In the genomic region with DNA sequence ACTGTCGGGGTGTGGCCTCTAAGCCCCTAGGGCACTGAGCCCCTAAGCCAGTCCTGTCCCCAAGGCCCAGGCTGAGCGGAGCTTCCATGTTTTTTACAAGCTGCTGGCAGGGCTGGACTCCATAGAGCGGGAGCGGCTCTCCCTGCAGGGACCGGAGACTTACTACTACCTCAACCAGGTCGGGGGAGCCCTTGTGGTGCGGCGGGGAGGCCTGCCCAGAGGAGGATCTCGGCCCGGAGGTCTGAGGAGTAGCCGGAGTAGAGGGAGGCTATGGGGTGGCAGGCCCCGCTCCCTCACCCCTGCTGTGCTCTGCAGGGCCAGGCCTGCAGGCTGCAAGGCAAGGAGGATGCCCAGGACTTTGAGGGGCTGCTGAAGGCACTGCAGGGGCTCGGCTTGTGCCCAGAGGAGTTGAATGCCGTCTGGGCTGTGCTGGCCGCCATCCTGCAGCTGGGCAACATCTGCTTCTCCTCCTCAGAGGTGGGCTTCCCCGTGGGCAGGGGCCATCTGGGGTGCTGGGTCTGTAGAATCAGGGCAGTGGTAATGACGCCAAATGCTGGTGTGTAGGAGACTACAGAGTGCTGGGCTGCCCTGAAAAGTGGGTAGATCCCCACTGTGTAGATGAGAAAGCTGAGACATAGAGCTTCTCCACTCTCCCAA, we compare ENCODE assay signal across 21 cellular contexts. TPM values are rescaled to one million over a fixed set of nuclear protein-coding genes. Genes with fewer than 3 reads are reported as not detected.
DNase-seq lines count a peak whose midpoint lies in the region; ATAC-seq, FAIRE-seq and TF ChIP-seq lines count a peak whose summit lies in the region.
"Had no signal": no experiment of that assay in that cellular context is flagged by ENCODE, and none has a peak within 500 bp of the region (broad histone marks: within the 10 kb centered on the region; RNA-seq: fewer than 3 reads in every experiment).

No MANE protein-coding gene starts in this region.

- no peak overlapping the region for H4K91ac ChIP-seq in H1 (replicated peaks; ENCODE audit: insufficient read length, low read length)

- no peak overlapping the region for H3K56ac ChIP-seq in H1 (replicated peaks; ENCODE audit: insufficient read length, low read depth, low read length)

- H3K18ac ChIP-seq in H1 (ENCODE audit: extremely low read depth, low read length), result no peak overlapping the region

- WGBS in H1 (ENCODE audit: extremely low coverage in 1 of 2, insufficient coverage in 1 of 2, insufficient read length in 1 of 2, insufficient replicate concordance in 2 of 2, low coverage in 1 of 2, low lambda C conversion rate in 2 of 2, missing lambda C conversion rate in 1 of 2), 2 experiments, result 85% methylated on average over 14 of the region's 17 CpGs; no CpG with 5 or more reads in 1 of the 2 experiments

- H2BK120ac ChIP-seq in H1 (replicated peaks; ENCODE audit: low read depth, low read length), result no peak overlapping the region

- FAIRE-seq in H1 (lab: Jason Lieb, UNC), result no peak

- H3K23ac ChIP-seq in H1 (ENCODE audit: insufficient read length), result no peak overlapping the region

- H3K27ac ChIP-seq in HEK293 (ENCODE audit: extremely low read depth, low read depth, low read length) (no peak overlapping the region), H1 (ENCODE audit: low read depth, low read length) (no peak overlapping the region), osteoblast (ENCODE audit: low read depth, low read length) (no peak overlapping the region)
- H3K27ac ChIP-seq: SJSA1 had no signal

- CTCF ChIA-PET in HEK293 (lab: Yijun Ruan, JAX) (interaction anchor here (1.0 to 5.1 kb wide), 4 partner anchors 9 to 158 kb away, joined by 3 to 58 read pairs (median 10); partner anchors contain the start of gene SMIM5), H1 (lab: Charles Lee; ENCODE audit: partially characterized antibody) (interaction anchor here (1.2 to 59.2 kb wide), 7 partner anchors 10 to 70 kb away, joined by 3 to 2200 read pairs (median 8); partner anchors contain the start of genes RECQL5, SAP30BP and SMIM5)

- H3K4me3 ChIP-seq in GM06990 (replicated peaks; ENCODE audit: low read depth, low read length), result no peak overlapping the region
- H3K4me3 ChIP-seq in HEK293 (ENCODE audit: low read depth, low read length), result no peak overlapping the region
- no peak overlapping the region for H3K4me3 ChIP-seq in H1 (ENCODE audit: extremely low read depth in 1 of 4, insufficient read depth in 2 of 4, low read depth in 3 of 4, low read length in 4 of 4)
- no peak overlapping the region for H3K4me3 ChIP-seq in osteoblast (ENCODE audit: insufficient read depth, low read length)
- H3K4me3 ChIP-seq: SJSA1 had no signal

- H3K27me3 ChIP-seq in GM06990 (replicated peaks; ENCODE audit: control insufficient read depth, insufficient read depth, low read length) (peaks cover under 1% of the 10 kb centered on the region), H1 (replicated peaks in 1 of 4; ENCODE audit: control insufficient read depth in 3 of 4, extremely low read depth in 1 of 4, insufficient read depth in 3 of 4, low read length in 3 of 4) (peaks cover 0 to 13% (median 5%) of the 10 kb centered on the region in 4 experiments; a peak in 4 of 7 replicates), osteoblast (ENCODE audit: insufficient read depth, low read length) (peaks cover 40% of the 10 kb centered on the region)
- H3K27me3 ChIP-seq: BE2C had no signal

- no peak overlapping the region for H3K4ac ChIP-seq in H1 (replicated peaks; ENCODE audit: insufficient read length, low read depth, low read length)

- no peak overlapping the region for H4K8ac ChIP-seq in H1 (ENCODE audit: extremely low read depth, insufficient read depth, low read length)

- no peak overlapping the region for H4K5ac ChIP-seq in H1 (ENCODE audit: insufficient read length, low read depth, low read length)

- no peak overlapping the region for H2BK20ac ChIP-seq in H1 (ENCODE audit: low read length)

- POLR2A ChIA-PET in HEK293 (lab: Yijun Ruan, JAX), result no interaction called here
- POLR2A ChIA-PET in H1 (lab: Charles Lee; ENCODE audit: partially characterized antibody), result no interaction called here

- H3K79me1 ChIP-seq in H1 (ENCODE audit: low read depth, low read length), result no peaks in the 10 kb centered on the region

- peaks cover 0 to 2% of the 10 kb centered on the region in 2 experiments for H4K20me1 ChIP-seq in H1 (replicated peaks in 1 of 2; ENCODE audit: control insufficient read depth in 1 of 2, insufficient read depth in 2 of 2, low read length in 2 of 2)
- H4K20me1 ChIP-seq in osteoblast (ENCODE audit: insufficient read depth, low read length), result no peaks in the 10 kb centered on the region

- H3K4me2 ChIP-seq in H1 (ENCODE audit: insufficient read depth in 1 of 2, low read depth in 2 of 2, low read length in 2 of 2), result no peak overlapping the region
- H3K4me2 ChIP-seq in osteoblast (ENCODE audit: insufficient read depth, low read length), result no peak overlapping the region

- no peak for TF ChIP-seq RAD21 in H1 (IDR thresholded peaks at IDR 0.05 in 1 of 2, conservative IDR thresholded peaks at IDR 0.05 in 1 of 2; ENCODE audit: low read depth in 2 of 2, low read length in 2 of 2)

- peaks cover 14% of the 10 kb centered on the region; the same call in 1 of the 2 replicates for H3K23me2 ChIP-seq in H1 (ENCODE audit: low read depth, low read length)

- H2AFZ ChIP-seq in H1 (ENCODE audit: low read length) (no peak overlapping the region), osteoblast (ENCODE audit: low read length) (no peak overlapping the region)

- DNase-seq in GM06990 (ENCODE audit: extremely low read depth, insufficient read length) (peak; percentile 9), H1 (ENCODE audit: low read depth in 1 of 2, low spot score in 2 of 2) (no peak), osteoblast (ENCODE audit: insufficient read length, low spot score, missing footprints) (peak; percentile 58), H4 (ENCODE audit: low spot score) (no peak), T-helper 1 cell (no peak)
- DNase-seq: BE2C; CD4-positive, CD25-positive, alpha-beta regulatory T cell; DMS79; KG1; NCI-H1092 treated with DMSO at 0.1 percent for 48 hours; NCI-H1436 treated with DMSO at 0.1 percent for 48 hours; NCI-H1930; NCI-H2227 treated with DMSO at 0.1 percent for 48 hours; NCI-H510A treated with DMSO at 0.1 percent for 48 hours; NCI-H748 treated with DMSO at 0.1 percent for 48 hours had no signal

- ATAC-seq in HG03045 (IDR thresholded peaks at IDR 0.05; ENCODE audit: unreplicated experiment) (no peak), HG03097 (IDR thresholded peaks at IDR 0.05; ENCODE audit: low FRiP score, unreplicated experiment) (no peak)
- ATAC-seq: HCT116 had no signal

- TF ChIP-seq CTCF in GM06990 (IDR thresholded peaks at IDR 0.05; ENCODE audit: insufficient read depth, low read length, poor library complexity, severe bottlenecking) (no peak), HEK293 (tag by site-specific recombination; IDR thresholded peaks at IDR 0.05) (no peak), H1 (IDR thresholded peaks at IDR 0.05; ENCODE audit: control extremely low read depth in 1 of 3, insufficient read depth in 1 of 3, low read depth in 1 of 3, low read length in 3 of 3) (no peak), osteoblast (IDR thresholded peaks at IDR 0.05; ENCODE audit: extremely low read depth, low read depth, low read length) (no peak)

- no peaks in the 10 kb centered on the region for H3K79me2 ChIP-seq in H1 (ENCODE audit: control insufficient read depth in 1 of 2, insufficient read depth in 2 of 2, low read length in 2 of 2)
- no peaks in the 10 kb centered on the region for H3K79me2 ChIP-seq in osteoblast (ENCODE audit: insufficient read depth, low read length)

- H3K36me3 ChIP-seq in GM06990 (ENCODE audit: control insufficient read depth, insufficient read depth, low read length) (no peaks in the 10 kb centered on the region), HEK293 (ENCODE audit: control insufficient read depth in 2 of 2, insufficient read depth in 1 of 2, low read length in 2 of 2) (no peaks in the 10 kb centered on the region), H1 (ENCODE audit: control insufficient read depth in 2 of 4, insufficient read depth in 4 of 4, low read length in 3 of 4) (no peaks in the 10 kb centered on the region), osteoblast (ENCODE audit: insufficient read depth, low read length) (no peaks in the 10 kb centered on the region)
- H3K36me3 ChIP-seq: BE2C had no signal

- no peak for TF ChIP-seq EP300 in H1 (IDR thresholded peaks at IDR 0.05; ENCODE audit: borderline replicate concordance in 1 of 2, low read depth in 2 of 2, low read length in 2 of 2)

- H2BK12ac ChIP-seq in H1 (ENCODE audit: low read depth, low read length), result no peak overlapping the region

- no peak overlapping the region for H2BK15ac ChIP-seq in H1 (ENCODE audit: low read length)

- H3K14ac ChIP-seq in H1 (ENCODE audit: insufficient read length), result no peak overlapping the region

- H3K4me1 ChIP-seq in HEK293 (ENCODE audit: control insufficient read depth, insufficient read depth, low read length) (peaks cover 2% of the 10 kb centered on the region; the same call in 1 of the 2 replicates), H1 (replicated peaks in 1 of 4; ENCODE audit: control insufficient read depth in 3 of 4, insufficient read depth in 4 of 4, low read length in 3 of 4) (peaks cover 0 to 9% (median 3%) of the 10 kb centered on the region in 4 experiments; a peak in 5 of 7 replicates), osteoblast (ENCODE audit: insufficient read depth, low read length) (no peaks in the 10 kb centered on the region)
- H3K4me1 ChIP-seq: BE2C had no signal

- peak overlapping the region; percentile 39; the same call in 1 of the 2 replicates for H2AK5ac ChIP-seq in H1 (ENCODE audit: low read depth, low read length)

- no peaks in the 10 kb centered on the region for H3K9me3 ChIP-seq in HEK293 (ENCODE audit: control insufficient read depth, insufficient read depth, low read depth, low read length)
- H3K9me3 ChIP-seq in H1 (ENCODE audit: insufficient read depth in 2 of 2, low read depth in 1 of 2, low read length in 1 of 2), result no peaks in the 10 kb centered on the region
- H3K9me3 ChIP-seq in osteoblast (ENCODE audit: low read depth, low read length), result no peaks in the 10 kb centered on the region
- H3K9me3 ChIP-seq: BE2C had no signal

- H2BK5ac ChIP-seq in H1 (ENCODE audit: low read depth, low read length), result no peak overlapping the region

- TF ChIP-seq POLR2A in H1 (IDR thresholded peaks at IDR 0.05; ENCODE audit: control extremely low read depth in 1 of 2, low read depth in 2 of 2, low read length in 2 of 2), result no peak

- H3K9ac ChIP-seq in H1 (replicated peaks in 1 of 4; ENCODE audit: extremely low read depth in 1 of 4, low read depth in 3 of 4, low read length in 3 of 4), result no peak overlapping the region

RNA-seq across cellular contexts. Expression of gene MYO15B, which starts 4.9 kb away (rescaled TPM):
- 11.2 and 13.8 TPM in 2 replicates for total RNA-seq in H1 (2021; fragmentation: NEBNext Ultra II Directional; extraction: Animal tissue kit (Norgen Biotek cat#: 25700))
- 7.1 and 15.1 TPM in 2 replicates for polyA plus RNA-seq in H1 (2011; rRNA removed)
- polyA plus RNA-seq in H1 (2011; cell fraction: cytosol; rRNA removed), result 12.4 TPM
- polyA plus RNA-seq in H1 (2011; cell fraction: nucleus; rRNA removed), result 107 TPM
- 9.4 to 17.6 TPM (median 14.5 TPM) in 4 replicates for polyA plus RNA-seq in H1 (2012, experiment 1 of 2)
- polyA plus RNA-seq in H1 (2012, experiment 2 of 2), result 5.4 TPM
- 5.8 TPM for polyA plus RNA-seq in H1 (2013, experiment 1 of 2)
- 4.9 TPM for polyA plus RNA-seq in H1 (2013, experiment 2 of 2)
- 4.1 and 7.9 TPM in 2 replicates for polyA minus RNA-seq in H1 (2011; rRNA and poly(A)+ RNA removed)
- polyA minus RNA-seq in H1 (2011; cell fraction: cytosol; rRNA and poly(A)+ RNA removed), result 12.5 TPM
- polyA minus RNA-seq in H1 (2011; cell fraction: nucleus; rRNA and poly(A)+ RNA removed), result 40.4 TPM
- 0.88 and 1.4 TPM in 2 replicates for total RNA-seq in osteoblast
- total RNA-seq in H4 (2014; rRNA removed; shearing (Covaris generic)), result 0.02 and 1.1 TPM in 2 replicates

RNA-seq across cellular contexts. Expression of gene SMIM5, which starts 40.7 kb away (rescaled TPM):
- not detected in 2 replicates for total RNA-seq in H1 (2021; fragmentation: NEBNext Ultra II Directional; extraction: Animal tissue kit (Norgen Biotek cat#: 25700))
- polyA plus RNA-seq in H1 (2011; rRNA removed), result not detected in 2 replicates
- not detected for polyA plus RNA-seq in H1 (2011; cell fraction: cytosol; rRNA removed)
- 0.14 TPM for polyA plus RNA-seq in H1 (2011; cell fraction: nucleus; rRNA removed)
- polyA plus RNA-seq in H1 (2012, experiment 1 of 2), result 0.07 to 0.79 TPM (median 0.30 TPM) in 4 replicates
- 0.08 TPM for polyA plus RNA-seq in H1 (2012, experiment 2 of 2)
- polyA plus RNA-seq in H1 (2013, experiment 1 of 2), result not detected
- polyA plus RNA-seq in H1 (2013, experiment 2 of 2), result not detected
- polyA minus RNA-seq in H1 (2011; rRNA and poly(A)+ RNA removed), result not detected in 2 replicates
- polyA minus RNA-seq in H1 (2011; cell fraction: cytosol; rRNA and poly(A)+ RNA removed), result not detected
- polyA minus RNA-seq in H1 (2011; cell fraction: nucleus; rRNA and poly(A)+ RNA removed), result not detected
- under 0.01 TPM in 1 of 2 replicates, not detected in the other for total RNA-seq in osteoblast
- total RNA-seq in H4 (2014; rRNA removed; shearing (Covaris generic)), result not detected in 2 replicates
- total RNA-seq: A673 had no signal

Comparison
In these comparisons a context has a peak if more than half of its experiments do, and no peak if none do; other contexts are left out.
1. DNase-seq: peak in GM06990 (single experiment) and osteoblast (single experiment); none in H1 (0 of 2), H4 (single experiment) and T-helper 1 cell (0 of 5).